8 cellular contexts compared by ENCODE assay signal in genomic region chr2:181305151-181306123, GRCh38.
A peak's percentile ranks its signal among the peaks of the same experiment; 100 is the strongest.
DNase-seq lines count a peak whose midpoint lies in the region; ATAC-seq lines count a peak whose summit lies in the region.

No MANE protein-coding gene starts in this region.

- peaks cover 1% of the 10 kb centered on the region for H3K36me3 Mint-ChIP-seq in activated T-helper 1 cell treated with anti-CD3 and anti-CD28 coated beads, Interleukin-12 subunit alpha, Interleukin-12 subunit beta, Interleukin-2, Interleukin-4 antibody, amounts not matched to agents 30 ng/mL and 10 ng/mL and 1 ng/mL, durations not matched to agents 14 hours and 24 hours and 36 hours (ENCODE audit: low read depth)

- peak; percentile 24 for DNase-seq in activated gamma-delta T cell treated with Interleukin-2 at 50 U/mL for 16 hours
- no peak for DNase-seq in activated gamma-delta T cell (lab: John Stamatoyannopoulos, UW)
- peak; percentile 28 to 43 for DNase-seq in NCI-H187 (lab: John Stamatoyannopoulos, UW)
- DNase-seq in activated T-helper 1 cell treated with anti-CD3 and anti-CD28 coated beads, Interleukin-12 subunit alpha, Interleukin-12 subunit beta, Interleukin-2, Interleukin-4 antibody, amounts not matched to agents 30 ng/mL and 10 ng/mL and 1 ng/mL, durations not matched to agents 14 hours and 24 hours and 36 hours (ENCODE audit: low spot score) = peak; percentile 62
- no peak for DNase-seq in NCI-H2196 (lab: John Stamatoyannopoulos, UW; ENCODE audit: unreplicated experiment)
- no peak for DNase-seq in nucleus accumbens (lab: John Stamatoyannopoulos, UW)

- H3K36me3 ChIP-seq in mucosa of rectum (ENCODE audit: control insufficient read depth in 2 of 2, insufficient read depth in 2 of 2, low read length in 2 of 2) = no peaks in the 10 kb centered on the region

- H3K9me3 ChIP-seq in mucosa of rectum (ENCODE audit: control insufficient read depth in 2 of 2, low read length in 2 of 2) = no peaks in the 10 kb centered on the region

- peak overlapping the region; percentile 74 for H3K4me3 Mint-ChIP-seq in activated T-helper 1 cell treated with anti-CD3 and anti-CD28 coated beads, Interleukin-12 subunit alpha, Interleukin-12 subunit beta, Interleukin-2, Interleukin-4 antibody, amounts not matched to agents 30 ng/mL and 10 ng/mL and 1 ng/mL, durations not matched to agents 14 hours and 24 hours and 36 hours

- peak overlapping the region; percentile 96 for H3K27ac Mint-ChIP-seq in activated T-helper 1 cell treated with anti-CD3 and anti-CD28 coated beads, Interleukin-12 subunit alpha, Interleukin-12 subunit beta, Interleukin-2, Interleukin-4 antibody, amounts not matched to agents 30 ng/mL and 10 ng/mL and 1 ng/mL, durations not matched to agents 14 hours and 24 hours and 36 hours

- H3K4me1 Mint-ChIP-seq in activated T-helper 1 cell treated with anti-CD3 and anti-CD28 coated beads, Interleukin-12 subunit alpha, Interleukin-12 subunit beta, Interleukin-2, Interleukin-4 antibody, amounts not matched to agents 30 ng/mL and 10 ng/mL and 1 ng/mL, durations not matched to agents 14 hours and 24 hours and 36 hours (ENCODE audit: low read depth) = peaks cover 85% of the 10 kb centered on the region

- peak overlapping the region; percentile 55 to 83 for H3K27ac ChIP-seq in mucosa of rectum (ENCODE audit: low read depth in 2 of 2, low read length in 2 of 2)

- ATAC-seq in HG02678 (IDR thresholded peaks at IDR 0.05; ENCODE audit: unreplicated experiment) = peak; percentile 90

- H3K27me3 ChIP-seq in mucosa of rectum (ENCODE audit: control insufficient read depth in 2 of 2, insufficient read depth in 2 of 2, low read length in 2 of 2) = no peaks in the 10 kb centered on the region

- intact Hi-C loops in activated T-helper 1 cell treated with anti-CD3 and anti-CD28 coated beads, Interleukin-12 subunit alpha, Interleukin-12 subunit beta, Interleukin-2, Interleukin-4 antibody, amounts not matched to agents 30 ng/mL and 10 ng/mL and 1 ng/mL, durations not matched to agents 14 hours and 24 hours and 36 hours (cut with micrococcal nuclease) = loop anchor here (1.0 to 10.0 kb wide), 10 partner anchors 81 to 489 kb away; partner anchors contain the start of genes ITGA4 and UBE2E3

- H3K4me3 ChIP-seq in mucosa of rectum (ENCODE audit: low read length in 2 of 2) = no peak overlapping the region

- peaks cover 2 to 6% of the 10 kb centered on the region in 2 donors for H3K4me1 ChIP-seq in mucosa of rectum (ENCODE audit: control insufficient read depth in 2 of 2, insufficient read depth in 2 of 2, low read length in 2 of 2)

- H3K9ac ChIP-seq in mucosa of rectum (ENCODE audit: low read depth in 1 of 2, low read length in 2 of 2) = peak overlapping the region in 1 of 2 donors; percentile 53

- no peaks in the 10 kb centered on the region for H3K27me3 Mint-ChIP-seq in activated T-helper 1 cell treated with anti-CD3 and anti-CD28 coated beads, Interleukin-12 subunit alpha, Interleukin-12 subunit beta, Interleukin-2, Interleukin-4 antibody, amounts not matched to agents 30 ng/mL and 10 ng/mL and 1 ng/mL, durations not matched to agents 14 hours and 24 hours and 36 hours (ENCODE audit: insufficient read depth)

- H3K9me3 Mint-ChIP-seq in activated T-helper 1 cell treated with anti-CD3 and anti-CD28 coated beads, Interleukin-12 subunit alpha, Interleukin-12 subunit beta, Interleukin-2, Interleukin-4 antibody, amounts not matched to agents 30 ng/mL and 10 ng/mL and 1 ng/mL, durations not matched to agents 14 hours and 24 hours and 36 hours = no peaks in the 10 kb centered on the region

Comparison
In these comparisons a context has a peak if more than half of its experiments do, and no peak if none do; other contexts are left out.
1. DNase-seq: peak in activated gamma-delta T cell treated with Interleukin-2 at 50 U/mL for 16 hours (single experiment), NCI-H187 (2 of 2) and activated T-helper 1 cell treated with anti-CD3 and anti-CD28 coated beads, Interleukin-12 subunit alpha, Interleukin-12 subunit beta, Interleukin-2, Interleukin-4 antibody, amounts not matched to agents 30 ng/mL and 10 ng/mL and 1 ng/mL, durations not matched to agents 14 hours and 24 hours and 36 hours (single experiment); none in activated gamma-delta T cell (single experiment), NCI-H2196 (single experiment) and nucleus accumbens (0 of 56).